In the genomic region with DNA sequence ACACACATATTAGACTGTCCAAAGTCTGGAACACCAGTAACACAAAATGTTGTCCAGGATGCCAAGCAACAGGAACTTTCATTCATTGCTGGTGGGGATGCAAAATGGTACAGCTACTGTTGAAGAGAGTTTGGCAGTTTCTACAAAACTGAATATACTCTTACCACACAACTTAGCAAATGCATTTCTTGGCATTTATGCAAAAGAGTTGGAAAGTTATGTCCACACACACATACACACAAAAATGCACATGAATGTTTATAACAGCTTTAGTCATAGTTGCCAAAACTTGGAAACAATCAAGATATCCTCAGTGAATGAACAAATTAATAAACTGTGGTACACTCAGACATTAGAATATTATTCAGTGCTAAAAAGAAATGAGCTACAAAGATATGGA, we compare ENCODE assay signal across 1 cellular context.
TF ChIP-seq lines count a peak whose summit lies in the region.

No MANE protein-coding gene starts in this region.

TF ChIP-seq in IMR-90, 13 proteins besides CTCF, POLR2A, EP300 and RAD21:
- TF ChIP-seq FOS (IDR thresholded peaks at IDR 0.05; ENCODE audit: low read depth, low read length), result peak; percentile 23; the same call in 1 of the 2 replicates
- no peak for TF ChIP-seq MAFK (IDR thresholded peaks at IDR 0.05; ENCODE audit: low read depth, low read length)
- no peak for TF ChIP-seq MAZ (IDR thresholded peaks at IDR 0.05; ENCODE audit: borderline replicate concordance, low read depth, low read length)
- TF ChIP-seq, protein P1, sequence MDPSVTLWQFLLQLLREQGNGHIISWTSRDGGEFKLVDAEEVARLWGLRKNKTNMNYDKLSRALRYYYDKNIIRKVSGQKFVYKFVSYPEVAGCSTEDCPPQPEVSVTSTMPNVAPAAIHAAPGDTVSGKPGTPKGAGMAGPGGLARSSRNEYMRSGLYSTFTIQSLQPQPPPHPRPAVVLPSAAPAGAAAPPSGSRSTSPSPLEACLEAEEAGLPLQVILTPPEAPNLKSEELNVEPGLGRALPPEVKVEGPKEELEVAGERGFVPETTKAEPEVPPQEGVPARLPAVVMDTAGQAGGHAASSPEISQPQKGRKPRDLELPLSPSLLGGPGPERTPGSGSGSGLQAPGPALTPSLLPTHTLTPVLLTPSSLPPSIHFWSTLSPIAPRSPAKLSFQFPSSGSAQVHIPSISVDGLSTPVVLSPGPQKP (IDR thresholded peaks at IDR 0.05; ENCODE audit: borderline replicate concordance, low read depth, low read length), result no peak
- no peak for TF ChIP-seq NFE2L2 (IDR thresholded peaks at IDR 0.05; ENCODE audit: low read depth, low read length)
- TF ChIP-seq BHLHE40 (IDR thresholded peaks at IDR 0.05; ENCODE audit: low read depth, low read length), result no peak
- no peak for TF ChIP-seq CHD1 (IDR thresholded peaks at IDR 0.05; ENCODE audit: low read depth, low read length)
- peak; percentile 48; the same call in 1 of the 2 replicates for TF ChIP-seq CEBPB (IDR thresholded peaks at IDR 0.05; ENCODE audit: low read depth, low read length)
